In the genomic region with DNA sequence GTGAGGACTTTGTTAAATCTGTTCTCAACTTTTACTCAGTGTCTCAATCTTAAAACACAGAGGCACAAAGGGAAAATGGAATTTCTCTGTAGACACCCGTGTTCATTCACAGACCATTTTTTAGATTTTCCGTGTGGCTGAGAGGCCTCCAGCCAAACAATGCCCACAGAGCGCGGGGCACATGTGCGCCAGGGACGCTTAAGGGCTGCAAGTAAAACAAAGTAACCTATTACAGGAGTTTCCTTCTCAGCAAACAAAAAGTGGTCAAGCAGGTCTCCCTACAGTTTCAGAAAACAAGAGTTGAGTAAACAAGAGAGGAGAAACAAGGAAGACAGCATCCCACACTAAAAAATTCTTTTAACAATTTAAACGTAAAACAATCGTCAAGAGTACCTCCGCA, we compare ENCODE assay signal across 8 cellular contexts.
DNase-seq lines count a peak whose midpoint lies in the region; ATAC-seq and TF ChIP-seq lines count a peak whose summit lies in the region.

No MANE protein-coding gene starts in this region.

- TF ChIP-seq CTCF in heart left ventricle (IDR thresholded peaks at IDR 0.05) = no peak
- TF ChIP-seq CTCF in brain microvascular endothelial cell (IDR thresholded peaks at IDR 0.05; ENCODE audit: low read depth, low read length, missing control alignments) = no peak
- TF ChIP-seq CTCF in right lobe of liver (IDR thresholded peaks at IDR 0.05) = no peak
- TF ChIP-seq CTCF in thyroid gland (IDR thresholded peaks at IDR 0.05) = no peak

- H3K27ac ChIP-seq in heart left ventricle = peak overlapping the region in 10 of 12 donors; percentile 84 to 93 (median 87)
- H3K27ac ChIP-seq in brain microvascular endothelial cell = peak overlapping the region; percentile 53
- H3K27ac ChIP-seq in right lobe of liver = peak overlapping the region; percentile 76 to 84 (median 80)
- H3K27ac ChIP-seq in thyroid gland = peak overlapping the region; percentile 88 to 92 (median 92)

- H3K27me3 ChIP-seq in heart left ventricle (no peaks in the 10 kb centered on the region), brain microvascular endothelial cell (replicated peaks) (no peaks in the 10 kb centered on the region), right lobe of liver (no peaks in the 10 kb centered on the region), thyroid gland (no peaks in the 10 kb centered on the region)

- peak in 2 of 4 donors; percentile 16 to 17 for ATAC-seq in heart left ventricle
- ATAC-seq in left cardiac atrium = no peak
- peak; percentile 3 to 20 (median 12) for ATAC-seq in right lobe of liver

- H3K36me3 ChIP-seq in heart left ventricle (no peaks in the 10 kb centered on the region), brain microvascular endothelial cell (replicated peaks) (no peaks in the 10 kb centered on the region), right lobe of liver (no peaks in the 10 kb centered on the region), thyroid gland (no peaks in the 10 kb centered on the region)

- in situ Hi-C loops in brain microvascular endothelial cell (cut with HindIII; ENCODE audit: low pct_ligation_motif_present, low sequenced_read_pairs) = no loop called here

- H3K4me3 ChIP-seq in heart left ventricle (peak overlapping the region; percentile 52 to 86 (median 72)), brain microvascular endothelial cell (ENCODE audit: low read depth, low read length) (peak overlapping the region; percentile 66), right lobe of liver (peak overlapping the region; percentile 60 to 65 (median 63)), thyroid gland (replicated peaks in 1 of 3) (peak overlapping the region in 1 of 3 donors; percentile 57)

- intact Hi-C loops in heart left ventricle (cut with DNase I) = loop anchor here in 3 of 10 donors (5.0 to 10.0 kb wide), 2 partner anchors 277 to 280 kb away; no protein-coding TSS in a partner anchor
- intact Hi-C loops in left cardiac atrium (cut with DNase I) = no loop called here
- intact Hi-C loops in right lobe of liver (cut with DNase I) = no loop called here
- intact Hi-C loops in thyroid gland (cut with DNase I) = no loop called here

- WGBS in heart left ventricle, 4 donors = 7 to 20% (median 9%) methylated on average over 9 of the region's 9 CpGs
- WGBS in right lobe of liver (ENCODE audit: insufficient coverage, low coverage, low lambda C conversion rate, missing lambda C conversion rate) = 3% methylated on average over 9 of the region's 9 CpGs
- 7 to 8% methylated on average over 9 of the region's 9 CpGs for WGBS in thyroid gland, 2 donors

- DNase-seq in heart left ventricle (no peak), left cardiac atrium (no peak), NCI-H510A (lab: John Stamatoyannopoulos, UW) (peak; percentile 97), brain microvascular endothelial cell (peak; percentile 23), right lobe of liver (peak in 1 of 3 donors; percentile 30), thyroid gland (peak; percentile 78), NCI-H226 (no peak), COLO829 (ENCODE audit: low spot score) (no peak)

- no peak for TF ChIP-seq POLR2A in heart left ventricle (IDR thresholded peaks at IDR 0.05)
- TF ChIP-seq POLR2A in right lobe of liver (IDR thresholded peaks at IDR 0.05) = no peak
- peak in 1 of 2 donors; percentile 41 for TF ChIP-seq POLR2A in thyroid gland (IDR thresholded peaks at IDR 0.05)

- peaks cover 3 to 58% (median 41%) of the 10 kb centered on the region in 12 donors for H3K4me1 ChIP-seq in heart left ventricle
- H3K4me1 ChIP-seq in right lobe of liver = peaks cover 0 to 14% (median 3%) of the 10 kb centered on the region in 4 donors
- H3K4me1 ChIP-seq in thyroid gland = peaks cover 26 to 45% of the 10 kb centered on the region in 2 donors

- H3K9me3 ChIP-seq in heart left ventricle (no peaks in the 10 kb centered on the region), right lobe of liver (no peaks in the 10 kb centered on the region), thyroid gland (no peaks in the 10 kb centered on the region)

Comparison
In these comparisons a context has a peak if more than half of its experiments do, and no peak if none do; other contexts are left out.
1. ATAC-seq: peak in right lobe of liver (4 of 4); none in left cardiac atrium (0 of 2).
2. DNase-seq: peak in NCI-H510A (single experiment), brain microvascular endothelial cell (single experiment) and thyroid gland (2 of 2); none in heart left ventricle (0 of 5), left cardiac atrium (single experiment), NCI-H226 (single experiment) and COLO829 (single experiment).
3. Peak in every context shown above with its lines, with median percentiles within 50 percentile points of each other: H3K27ac ChIP-seq.